In genomic region chr17:46870116-46870803, GRCh38 we compare ENCODE assay signal across 1 cellular context.
TF ChIP-seq lines count a peak whose summit lies in the region.

No MANE protein-coding gene starts in this region.

TF ChIP-seq in HepG2, 621 proteins besides CTCF, POLR2A, EP300 and RAD21 (continued from another document and continues in another):
- TF ChIP-seq E2F2 (CRISPR knock-in tag; IDR thresholded peaks at IDR 0.05; ENCODE audit: borderline replicate concordance) (no peak), NFIB (CRISPR knock-in tag; IDR thresholded peaks at IDR 0.05; ENCODE audit: borderline replicate concordance) (no peak), NR0B2 (CRISPR knock-in tag; IDR thresholded peaks at IDR 0.05) (0 out of 2 replicates have a peak, but pooled peaks have one; percentile 37), PITX1 (CRISPR knock-in tag; IDR thresholded peaks at IDR 0.05) (peak; percentile 71), ZNF335 (CRISPR knock-in tag; IDR thresholded peaks at IDR 0.05) (peak; percentile 78), ARID4A (CRISPR knock-in tag; IDR thresholded peaks at IDR 0.05; ENCODE audit: borderline replicate concordance) (peak; percentile 77; the same call in 1 of the 2 replicates), THAP9 (CRISPR knock-in tag; IDR thresholded peaks at IDR 0.05; ENCODE audit: borderline replicate concordance) (no peak; the same call in 1 of the 2 replicates), ZNF607 (CRISPR knock-in tag; IDR thresholded peaks at IDR 0.05; ENCODE audit: borderline replicate concordance) (peak; percentile 49; the same call in 1 of the 2 replicates), MAFG (CRISPR knock-in tag; IDR thresholded peaks at IDR 0.05) (no peak), ZNF557 (CRISPR knock-in tag; IDR thresholded peaks at IDR 0.05) (no peak), ZNF782 (CRISPR knock-in tag; IDR thresholded peaks at IDR 0.05; ENCODE audit: borderline replicate concordance) (no peak), TSC22D2 (CRISPR knock-in tag; IDR thresholded peaks at IDR 0.05; ENCODE audit: borderline replicate concordance) (peak; percentile 28; the same call in 1 of the 2 replicates), DPF2 (CRISPR knock-in tag; IDR thresholded peaks at IDR 0.05; ENCODE audit: borderline replicate concordance, low read depth) (no peak), NCOA2 (CRISPR knock-in tag; IDR thresholded peaks at IDR 0.05) (peak; percentile 44), NFE2L2 (IDR thresholded peaks at IDR 0.05; ENCODE audit: low read length) (no peak), ZNF326 (CRISPR knock-in tag; IDR thresholded peaks at IDR 0.05; ENCODE audit: borderline replicate concordance) (no peak), SMC3 (IDR thresholded peaks at IDR 0.05; ENCODE audit: low read length) (no peak), CHCHD3 (CRISPR knock-in tag; IDR thresholded peaks at IDR 0.05) (no peak), SP4 (CRISPR knock-in tag; IDR thresholded peaks at IDR 0.05) (no peak), DRAP1 (CRISPR knock-in tag; IDR thresholded peaks at IDR 0.05) (peak; percentile 54; the same call in 1 of the 2 replicates), ZNF253 (CRISPR knock-in tag; IDR thresholded peaks at IDR 0.05; ENCODE audit: borderline replicate concordance) (no peak), ATF1 (CRISPR knock-in tag; IDR thresholded peaks at IDR 0.05) (no peak), PAX8 (CRISPR knock-in tag; IDR thresholded peaks at IDR 0.05; ENCODE audit: borderline replicate concordance) (no peak), ZBTB10 (CRISPR knock-in tag; IDR thresholded peaks at IDR 0.05; ENCODE audit: borderline replicate concordance) (no peak), SSRP1 (CRISPR knock-in tag; IDR thresholded peaks at IDR 0.05) (no peak), ZMAT3 (CRISPR knock-in tag; conservative IDR thresholded peaks at IDR 0.05) (no peak; the same call in 1 of the 2 replicates), IKZF1 (IDR thresholded peaks at IDR 0.05) (no peak), GPBP1L1 (CRISPR knock-in tag; IDR thresholded peaks at IDR 0.05) (no peak), ZNF350 (CRISPR knock-in tag; IDR thresholded peaks at IDR 0.05; ENCODE audit: borderline replicate concordance, low read depth) (peak; percentile 41; the same call in 1 of the 2 replicates), ZFP41 (CRISPR knock-in tag; IDR thresholded peaks at IDR 0.05; ENCODE audit: borderline replicate concordance) (no peak), ZNF329 (CRISPR knock-in tag; IDR thresholded peaks at IDR 0.05; ENCODE audit: low read depth) (no peak), PCBP1 (IDR thresholded peaks at IDR 0.05; ENCODE audit: borderline replicate concordance, low read depth, low read length) (no peak), FOXA1 (IDR thresholded peaks at IDR 0.05) (no peak), FOXA1 (CRISPR knock-in tag; IDR thresholded peaks at IDR 0.05) (no peak), FOXA3 (CRISPR knock-in tag; IDR thresholded peaks at IDR 0.05) (peak; percentile 47; the same call in 1 of the 2 replicates), ZNF343 (CRISPR knock-in tag; IDR thresholded peaks at IDR 0.05) (peak; percentile 42; the same call in 1 of the 2 replicates), SKI (IDR thresholded peaks at IDR 0.05; ENCODE audit: partially characterized antibody) (no peak), MNT (IDR thresholded peaks at IDR 0.05) (no peak), ZNF337 (CRISPR knock-in tag; IDR thresholded peaks at IDR 0.05; ENCODE audit: borderline replicate concordance, low read depth) (peak; percentile 78; the same call in 1 of the 2 replicates), ZNF713 (CRISPR knock-in tag; IDR thresholded peaks at IDR 0.05) (no peak), ZNF614 (CRISPR knock-in tag; IDR thresholded peaks at IDR 0.05; ENCODE audit: borderline replicate concordance) (peak; percentile 73; the same call in 1 of the 2 replicates), GTF2F1 (IDR thresholded peaks at IDR 0.05; ENCODE audit: low read length) (no peak), ELF4 (CRISPR knock-in tag; IDR thresholded peaks at IDR 0.05; ENCODE audit: borderline replicate concordance) (no peak), ZNF296 (CRISPR knock-in tag; conservative IDR thresholded peaks at IDR 0.05) (no peak), SAP130 (CRISPR knock-in tag; IDR thresholded peaks at IDR 0.05; ENCODE audit: low read depth) (peak; percentile 89), KDM5A (IDR thresholded peaks at IDR 0.05; ENCODE audit: borderline replicate concordance, low read length) (no peak), REL (CRISPR knock-in tag; conservative IDR thresholded peaks at IDR 0.05) (no peak), TBX2 (CRISPR knock-in tag; IDR thresholded peaks at IDR 0.05; ENCODE audit: borderline replicate concordance) (peak; percentile 66), ZNF839 (CRISPR knock-in tag; IDR thresholded peaks at IDR 0.05; ENCODE audit: borderline replicate concordance) (no peak), DDIT3 (CRISPR knock-in tag; IDR thresholded peaks at IDR 0.05) (no peak), NFIC (IDR thresholded peaks at IDR 0.05; ENCODE audit: low read length) (no peak), ZMAT5 (CRISPR knock-in tag; IDR thresholded peaks at IDR 0.05; ENCODE audit: borderline replicate concordance, low read depth) (no peak), ZZZ3 (CRISPR knock-in tag; IDR thresholded peaks at IDR 0.05; ENCODE audit: borderline replicate concordance) (no peak)
